In genomic region chr4:646460-646859, GRCh38 we compare ENCODE assay signal across 12 cellular contexts. TPM values are rescaled to one million over a fixed set of nuclear protein-coding genes. Genes with fewer than 3 reads are reported as not detected.
DNase-seq lines count a peak whose midpoint lies in the region; ATAC-seq and FAIRE-seq lines count a peak whose summit lies in the region.
"Had no signal": no experiment of that assay in that cellular context is flagged by ENCODE, and none has a peak within 500 bp of the region (broad histone marks: within the 10 kb centered on the region; RNA-seq: fewer than 3 reads in every experiment).

No MANE protein-coding gene starts in this region.

- no peak for ATAC-seq in central memory CD8-positive, alpha-beta T cell (replicated peaks; ENCODE audit: extremely low read depth, poor library complexity, severe bottlenecking)
- no peak for ATAC-seq in GM18511 (IDR thresholded peaks at IDR 0.05; ENCODE audit: unreplicated experiment)
- ATAC-seq: gastrocnemius medialis had no signal

- peaks cover 7% of the 10 kb centered on the region for H3K9me3 Mint-ChIP-seq in activated CD4-positive, alpha-beta memory T cell treated with anti-CD3 and anti-CD28 coated beads for 36 hours
- H3K9me3 Mint-ChIP-seq in central memory CD8-positive, alpha-beta T cell = no peaks in the 10 kb centered on the region

- no peak for FAIRE-seq in GM19239 (lab: Jason Lieb, UNC)

- CTCF ChIA-PET in activated CD4-positive, alpha-beta memory T cell treated with anti-CD3 and anti-CD28 coated beads for 36 hours (lab: Charles Lee) = interaction anchor here (0.9 kb wide), 1 partner anchor 43 kb away, joined by 3 read pairs; no protein-coding TSS in a partner anchor

- H3K4me1 Mint-ChIP-seq in activated CD4-positive, alpha-beta memory T cell treated with anti-CD3 and anti-CD28 coated beads for 36 hours (ENCODE audit: low read depth) = peaks cover 5% of the 10 kb centered on the region
- no peaks in the 10 kb centered on the region for H3K4me1 Mint-ChIP-seq in central memory CD8-positive, alpha-beta T cell

- peaks cover 20% of the 10 kb centered on the region for H3K27me3 Mint-ChIP-seq in activated CD4-positive, alpha-beta memory T cell treated with anti-CD3 and anti-CD28 coated beads for 36 hours
- peaks cover 33% of the 10 kb centered on the region for H3K27me3 Mint-ChIP-seq in central memory CD8-positive, alpha-beta T cell

- peak overlapping the region; percentile 60 for H3K4me3 Mint-ChIP-seq in activated CD4-positive, alpha-beta memory T cell treated with anti-CD3 and anti-CD28 coated beads for 36 hours
- no peak overlapping the region for H3K4me3 Mint-ChIP-seq in central memory CD8-positive, alpha-beta T cell

- POLR2A ChIA-PET in activated CD4-positive, alpha-beta memory T cell treated with anti-CD3 and anti-CD28 coated beads for 36 hours (lab: Charles Lee) = no interaction called here

- intact Hi-C loops in activated CD4-positive, alpha-beta memory T cell treated with anti-CD3 and anti-CD28 coated beads for 36 hours (cut with micrococcal nuclease) = no loop called here

- peak; percentile 66 for DNase-seq in ELF-1 (ENCODE audit: low read depth, low spot score)
- peak; percentile 51 for DNase-seq in activated CD4-positive, alpha-beta memory T cell treated with anti-CD3 and anti-CD28 coated beads for 36 hours
- no peak for DNase-seq in central memory CD8-positive, alpha-beta T cell (ENCODE audit: low spot score in 2 of 2)
- peak; percentile 38 to 43 for DNase-seq in stimulated activated CD4-positive, alpha-beta T cell treated with anti-CD3 and anti-CD28 coated beads, Interleukin-2, amount 100 ng/mL, for 24 hours
- DNase-seq in DMS53 treated with DMSO at 0.1 percent for 48 hours (lab: John Stamatoyannopoulos, UW; ENCODE audit: unreplicated experiment) = no peak
- DNase-seq in RKO (ENCODE audit: low spot score) = no peak
- no peak for DNase-seq in GM19239 (ENCODE audit: insufficient read length, low spot score)
- DNase-seq: gastrocnemius medialis, islet precursor cell, SHP77 treated with DMSO at 0.1 percent for 48 hours, tibial artery had no signal

- peak overlapping the region; percentile 8 for H3K27ac Mint-ChIP-seq in activated CD4-positive, alpha-beta memory T cell treated with anti-CD3 and anti-CD28 coated beads for 36 hours
- peak overlapping the region; percentile 18 for H3K27ac Mint-ChIP-seq in central memory CD8-positive, alpha-beta T cell (ENCODE audit: low read depth)

- no peaks in the 10 kb centered on the region for H3K36me3 Mint-ChIP-seq in activated CD4-positive, alpha-beta memory T cell treated with anti-CD3 and anti-CD28 coated beads for 36 hours
- H3K36me3 Mint-ChIP-seq in central memory CD8-positive, alpha-beta T cell (ENCODE audit: insufficient read depth) = no peaks in the 10 kb centered on the region

RNA-seq across cellular contexts. Expression of gene PDE6B, which starts 21.1 kb away (rescaled TPM):
- total RNA-seq in activated CD4-positive, alpha-beta memory T cell treated with anti-CD3 and anti-CD28 coated beads for 36 hours = 10 to 100 TPM; 16.1 to 22.9 TPM
- total RNA-seq: gastrocnemius medialis had no signal

RNA-seq across cellular contexts. Expression of gene ATP5ME, which starts 27.6 kb away (rescaled TPM):
- total RNA-seq in activated CD4-positive, alpha-beta memory T cell treated with anti-CD3 and anti-CD28 coated beads for 36 hours = 100 to 1,000 TPM; 245 to 254 TPM

RNA-seq across cellular contexts. Expression of gene MYL5, which starts 27.9 kb away (rescaled TPM):
- 10 to 100 TPM; 12.4 to 13.0 TPM for total RNA-seq in activated CD4-positive, alpha-beta memory T cell treated with anti-CD3 and anti-CD28 coated beads for 36 hours

RNA-seq across cellular contexts. Expression of gene SLC49A3, which starts 42.5 kb away (rescaled TPM):
- total RNA-seq in activated CD4-positive, alpha-beta memory T cell treated with anti-CD3 and anti-CD28 coated beads for 36 hours = under 1 TPM in 1 of 2 experiments, not detected in 1; 0.19 TPM

RNA-seq across cellular contexts. Expression of gene PCGF3, which starts 59.2 kb away (rescaled TPM):
- total RNA-seq in activated CD4-positive, alpha-beta memory T cell treated with anti-CD3 and anti-CD28 coated beads for 36 hours = 10 to 100 TPM; 27.8 to 29.3 TPM

Comparison
In these comparisons a context has a peak if more than half of its experiments do, and no peak if none do; other contexts are left out.
1. DNase-seq: peak in ELF-1 (single experiment), activated CD4-positive, alpha-beta memory T cell treated with anti-CD3 and anti-CD28 coated beads for 36 hours (single experiment) and stimulated activated CD4-positive, alpha-beta T cell treated with anti-CD3 and anti-CD28 coated beads, Interleukin-2, amount 100 ng/mL, for 24 hours (2 of 2); none in central memory CD8-positive, alpha-beta T cell (0 of 2), DMS53 treated with DMSO at 0.1 percent for 48 hours (single experiment), RKO (single experiment) and GM19239 (single experiment).